In the genomic region with DNA sequence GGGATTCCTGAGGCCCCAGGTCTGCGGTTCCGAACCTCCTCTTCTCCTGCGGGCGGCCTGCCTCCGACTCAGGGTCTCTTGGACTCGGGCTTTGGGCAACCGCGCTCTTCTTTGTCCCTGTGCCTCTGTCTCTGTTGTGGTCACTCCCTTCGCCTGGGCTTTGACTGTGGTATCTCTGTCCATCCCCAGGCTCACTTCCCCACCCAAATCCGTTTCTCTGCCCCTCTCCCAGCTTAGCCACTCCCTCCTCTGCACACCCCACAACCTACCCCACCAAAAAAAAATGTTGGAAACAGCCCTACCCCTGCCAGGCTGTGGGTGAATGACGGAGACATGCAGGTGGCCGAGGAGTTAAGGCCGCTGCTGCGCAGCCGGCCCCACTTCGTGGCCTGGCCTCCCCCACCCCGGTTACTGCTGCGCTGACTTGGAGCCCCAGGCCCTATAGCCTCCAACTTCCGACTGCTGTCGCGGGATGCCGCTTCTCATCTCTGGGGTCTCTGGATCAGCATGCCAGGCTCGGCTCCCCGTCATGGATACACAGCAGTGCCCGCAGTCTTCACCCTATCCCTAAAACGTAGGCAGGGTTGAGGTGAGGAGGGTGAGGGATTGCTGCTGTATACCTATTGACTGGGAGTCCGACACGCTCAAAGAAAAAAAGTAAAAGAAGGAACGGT, we compare ENCODE assay signal across 1 cellular context.
TF ChIP-seq lines count a peak whose summit lies in the region.

No MANE protein-coding gene starts in this region.

TF ChIP-seq in GM12891, 5 proteins besides CTCF, POLR2A, EP300 and RAD21:
- TF ChIP-seq PAX5 (IDR thresholded peaks at IDR 0.05; ENCODE audit: insufficient read depth, low read length, severe bottlenecking), result no peak
- TF ChIP-seq POLR2AphosphoS5 (IDR thresholded peaks at IDR 0.05; ENCODE audit: low read depth, low read length), result no peak
- TF ChIP-seq TAF1 (IDR thresholded peaks at IDR 0.05; ENCODE audit: low read depth, low read length), result no peak
- TF ChIP-seq SPI1 (IDR thresholded peaks at IDR 0.05; ENCODE audit: low read depth, low read length), result no peak
TF ChIP-seq in GM12891: peak in this region for 0.
